9 cellular contexts compared by ENCODE assay signal in the genomic region with DNA sequence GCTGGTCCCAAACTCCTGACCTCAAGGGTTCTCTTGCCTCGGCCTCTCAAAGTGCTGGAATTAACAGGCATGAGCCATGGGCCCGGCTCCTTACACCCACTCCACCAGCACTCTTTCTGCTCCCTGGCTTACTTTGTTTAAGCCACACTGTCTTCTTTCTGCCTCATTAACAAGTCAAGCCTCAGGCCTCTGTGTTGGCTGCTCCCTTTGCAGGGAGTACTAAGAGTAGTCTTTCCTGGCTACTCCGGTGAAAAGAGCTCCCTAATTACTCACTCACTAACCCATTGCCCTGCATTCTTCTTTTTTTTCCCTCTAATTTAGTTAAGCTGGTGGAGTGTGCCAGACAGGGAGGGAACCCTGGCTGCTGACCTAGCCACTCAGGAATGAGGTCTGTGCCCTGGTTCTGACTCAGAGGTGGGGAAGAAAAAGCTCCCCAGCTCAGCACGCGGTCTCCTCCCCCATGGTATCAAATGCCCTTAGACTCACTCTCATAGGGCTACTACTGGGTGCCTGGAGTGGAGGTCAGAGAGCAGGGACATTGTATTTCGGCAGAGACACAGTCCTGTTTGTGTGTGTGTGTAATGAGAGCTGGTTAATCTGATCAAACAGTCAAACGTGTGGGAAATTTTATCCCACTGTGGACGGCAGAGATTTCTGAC. TPM values are rescaled to one million over a fixed set of nuclear protein-coding genes. Genes with fewer than 3 reads are reported as not detected.
DNase-seq lines count a peak whose midpoint lies in the region; ATAC-seq and TF ChIP-seq lines count a peak whose summit lies in the region.
"Had no signal": no experiment of that assay in that cellular context is flagged by ENCODE, and none has a peak within 500 bp of the region (broad histone marks: within the 10 kb centered on the region; RNA-seq: fewer than 3 reads in every experiment).

No MANE protein-coding gene starts in this region.

- TF ChIP-seq POLR2A in sigmoid colon (IDR thresholded peaks at IDR 0.05) = no peak

- H3K4me1 ChIP-seq in left ventricle myocardium inferior = peaks cover 15% of the 10 kb centered on the region
- H3K4me1 ChIP-seq in sigmoid colon = peaks cover 0 to 13% (median 9%) of the 10 kb centered on the region in 4 donors

- H3K27ac ChIP-seq in left ventricle myocardium inferior (replicated peaks) (peak overlapping the region; percentile 5), sigmoid colon (peak overlapping the region in 3 of 4 donors; percentile 45 to 72 (median 65))

- H3K4me3 ChIP-seq in left ventricle myocardium inferior (no peak overlapping the region), sigmoid colon (no peak overlapping the region)
- H3K4me3 ChIP-seq: GM12878 had no signal

- H3K27ac Mint-ChIP-seq in WTC11 = peak overlapping the region; percentile 93

- peak; percentile 99 for DNase-seq in ACHN
- peak; percentile 93 for DNase-seq in HS-27A (ENCODE audit: low read depth)
- peak; percentile 29 for DNase-seq in WTC11 (ENCODE audit: low spot score)
- DNase-seq in left ventricle myocardium inferior = peak; percentile 26
- DNase-seq in sigmoid colon = peak; percentile 73
- DNase-seq in NCI-H2081 (lab: John Stamatoyannopoulos, UW) = no peak
- no peak for DNase-seq in NCI-H1436 treated with DMSO at 0.1 percent for 48 hours (lab: John Stamatoyannopoulos, UW)

- H3K27me3 Mint-ChIP-seq in WTC11 (ENCODE audit: low read depth) = no peaks in the 10 kb centered on the region

- POLR2A ChIA-PET in WTC11 (lab: Charles Lee) = interaction anchor here (0.5 to 1.5 kb wide), 2 partner anchors 17 to 79 kb away, joined by 3 read pairs; no protein-coding TSS in a partner anchor

- H3K9me3 ChIP-seq in left ventricle myocardium inferior (replicated peaks) = no peaks in the 10 kb centered on the region
- H3K9me3 ChIP-seq in sigmoid colon = no peaks in the 10 kb centered on the region

- TF ChIP-seq CTCF in WTC11 (IDR thresholded peaks at IDR 0.05) (no peak), left ventricle myocardium inferior (IDR thresholded peaks at IDR 0.05; ENCODE audit: borderline replicate concordance) (no peak), sigmoid colon (IDR thresholded peaks at IDR 0.05) (no peak)

- intact Hi-C loops in left ventricle myocardium inferior (cut with micrococcal nuclease) (no loop called here), sigmoid colon (cut with DNase I) (no loop called here)

- CTCF ChIA-PET in WTC11 (lab: Charles Lee) = interaction anchor here (0.6 to 1.6 kb wide), 16 partner anchors 8 to 516 kb away, joined by 3 to 11 read pairs (median 3); partner anchors contain the start of genes ANKRD33, GALNT6 and POU6F1

- no peak for TF ChIP-seq EP300 in sigmoid colon (IDR thresholded peaks at IDR 0.05)

- no peaks in the 10 kb centered on the region for H3K9me3 Mint-ChIP-seq in WTC11

- peaks cover 28% of the 10 kb centered on the region for H3K4me1 Mint-ChIP-seq in WTC11

- H3K36me3 ChIP-seq in left ventricle myocardium inferior = no peaks in the 10 kb centered on the region
- H3K36me3 ChIP-seq in sigmoid colon = no peaks in the 10 kb centered on the region

- in situ Hi-C loops in ACHN (cut with HindIII; ENCODE audit: low pct_ligation_motif_present, low pct_unique_long_range_greater_than_20kb, low sequenced_read_pairs) = no loop called here

- no peak overlapping the region for H3K4me3 Mint-ChIP-seq in WTC11

- 69 to 79% methylated on average over 8 of the region's 8 CpGs for WGBS in sigmoid colon, 2 donors

- peak; percentile 77 for ATAC-seq in WTC11
- no peak for ATAC-seq in HG02981 (IDR thresholded peaks at IDR 0.05; ENCODE audit: unreplicated experiment)
- ATAC-seq: GM12878 had no signal

- H3K27me3 ChIP-seq in left ventricle myocardium inferior (ENCODE audit: low read depth) (no peaks in the 10 kb centered on the region), sigmoid colon (no peaks in the 10 kb centered on the region)

- peaks cover 25% of the 10 kb centered on the region for H3K36me3 Mint-ChIP-seq in WTC11

TF ChIP-seq in WTC11, 78 proteins besides CTCF, POLR2A, EP300 and RAD21 (continues in another document):
- no peak for TF ChIP-seq SMAD3 (CRISPR knock-in tag; IDR thresholded peaks at IDR 0.05; ENCODE audit: borderline replicate concordance)
- TF ChIP-seq ATF1 (CRISPR knock-in tag; IDR thresholded peaks at IDR 0.05) = no peak
- no peak for TF ChIP-seq ZNF416 (CRISPR knock-in tag; IDR thresholded peaks at IDR 0.05)
- TF ChIP-seq TEAD4 (CRISPR knock-in tag; IDR thresholded peaks at IDR 0.05) = no peak
- TF ChIP-seq, protein P1, sequence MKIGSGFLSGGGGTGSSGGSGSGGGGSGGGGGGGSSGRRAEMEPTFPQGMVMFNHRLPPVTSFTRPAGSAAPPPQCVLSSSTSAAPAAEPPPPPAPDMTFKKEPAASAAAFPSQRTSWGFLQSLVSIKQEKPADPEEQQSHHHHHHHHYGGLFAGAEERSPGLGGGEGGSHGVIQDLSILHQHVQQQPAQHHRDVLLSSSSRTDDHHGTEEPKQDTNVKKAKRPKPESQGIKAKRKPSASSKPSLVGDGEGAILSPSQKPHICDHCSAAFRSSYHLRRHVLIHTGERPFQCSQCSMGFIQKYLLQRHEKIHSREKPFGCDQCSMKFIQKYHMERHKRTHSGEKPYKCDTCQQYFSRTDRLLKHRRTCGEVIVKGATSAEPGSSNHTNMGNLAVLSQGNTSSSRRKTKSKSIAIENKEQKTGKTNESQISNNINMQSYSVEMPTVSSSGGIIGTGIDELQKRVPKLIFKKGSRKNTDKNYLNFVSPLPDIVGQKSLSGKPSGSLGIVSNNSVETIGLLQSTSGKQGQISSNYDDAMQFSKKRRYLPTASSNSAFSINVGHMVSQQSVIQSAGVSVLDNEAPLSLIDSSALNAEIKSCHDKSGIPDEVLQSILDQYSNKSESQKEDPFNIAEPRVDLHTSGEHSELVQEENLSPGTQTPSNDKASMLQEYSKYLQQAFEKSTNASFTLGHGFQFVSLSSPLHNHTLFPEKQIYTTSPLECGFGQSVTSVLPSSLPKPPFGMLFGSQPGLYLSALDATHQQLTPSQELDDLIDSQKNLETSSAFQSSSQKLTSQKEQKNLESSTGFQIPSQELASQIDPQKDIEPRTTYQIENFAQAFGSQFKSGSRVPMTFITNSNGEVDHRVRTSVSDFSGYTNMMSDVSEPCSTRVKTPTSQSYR (CRISPR knock-in tag; IDR thresholded peaks at IDR 0.05) = no peak
- TF ChIP-seq, protein P2, sequence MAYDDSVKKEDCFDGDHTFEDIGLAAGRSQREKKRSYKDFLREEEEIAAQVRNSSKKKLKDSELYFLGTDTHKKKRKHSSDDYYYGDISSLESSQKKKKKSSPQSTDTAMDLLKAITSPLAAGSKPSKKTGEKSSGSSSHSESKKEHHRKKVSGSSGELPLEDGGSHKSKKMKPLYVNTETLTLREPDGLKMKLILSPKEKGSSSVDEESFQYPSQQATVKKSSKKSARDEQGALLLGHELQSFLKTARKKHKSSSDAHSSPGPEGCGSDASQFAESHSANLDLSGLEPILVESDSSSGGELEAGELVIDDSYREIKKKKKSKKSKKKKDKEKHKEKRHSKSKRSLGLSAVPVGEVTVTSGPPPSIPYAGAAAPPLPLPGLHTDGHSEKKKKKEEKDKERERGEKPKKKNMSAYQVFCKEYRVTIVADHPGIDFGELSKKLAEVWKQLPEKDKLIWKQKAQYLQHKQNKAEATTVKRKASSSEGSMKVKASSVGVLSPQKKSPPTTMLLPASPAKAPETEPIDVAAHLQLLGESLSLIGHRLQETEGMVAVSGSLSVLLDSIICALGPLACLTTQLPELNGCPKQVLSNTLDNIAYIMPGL (CRISPR knock-in tag; IDR thresholded peaks at IDR 0.05) = no peak
- TF ChIP-seq PRRX2 (CRISPR knock-in tag; IDR thresholded peaks at IDR 0.05) = no peak
- no peak for TF ChIP-seq NR1H2 (CRISPR knock-in tag; IDR thresholded peaks at IDR 0.05)
- no peak for TF ChIP-seq USF2 (CRISPR knock-in tag; IDR thresholded peaks at IDR 0.05)
- no peak for TF ChIP-seq ATF2 (CRISPR knock-in tag; IDR thresholded peaks at IDR 0.05; ENCODE audit: borderline replicate concordance, low read depth)
- TF ChIP-seq NFE2L1 (CRISPR knock-in tag; IDR thresholded peaks at IDR 0.05) = no peak
- no peak for TF ChIP-seq GABPB1 (CRISPR knock-in tag; IDR thresholded peaks at IDR 0.05)

RNA-seq across cellular contexts. Expression of gene GALNT6, which starts 19.8 kb away (rescaled TPM):
- total RNA-seq in WTC11 (2021) (11.0 to 18.3 TPM (median 11.2 TPM) in 3 replicates), left ventricle myocardium inferior (0.60 TPM), sigmoid colon (1 to 10 TPM; 1.6 to 7.6 (median 4.6) TPM)
- polyA plus RNA-seq in sigmoid colon = 10 to 100 TPM in 1 of 3 donors, 1 to 10 TPM in 2; 3.7 to 10.6 (median 7.2) TPM

RNA-seq across cellular contexts. Expression of gene CELA1, which starts 24.9 kb away (rescaled TPM):
- not detected in 3 replicates for total RNA-seq in WTC11 (2021)
- total RNA-seq in left ventricle myocardium inferior = not detected
- not detected for total RNA-seq in sigmoid colon
- polyA plus RNA-seq in sigmoid colon = not detected
- total RNA-seq: GM12878 had no signal
- polyA plus RNA-seq: GM12878 had no signal

RNA-seq across cellular contexts. Expression of gene BIN2, which starts 47.5 kb away (rescaled TPM):
- total RNA-seq in WTC11 (2021) (0.14 to 0.44 TPM (median 0.20 TPM) in 3 replicates), left ventricle myocardium inferior (1.6 TPM), sigmoid colon (1 to 10 TPM; 2.3 to 4.2 (median 2.9) TPM)
- polyA plus RNA-seq in sigmoid colon = 10 to 100 TPM in 2 of 3 donors, 1 to 10 TPM in 1; 7.4 to 21.2 (median 10.8) TPM

RNA-seq across cellular contexts. Expression of gene SLC4A8, which starts 53.2 kb away (rescaled TPM):
- total RNA-seq in WTC11 (2021) (13.1 to 23.5 TPM (median 16.9 TPM) in 3 replicates), left ventricle myocardium inferior (0.14 TPM), sigmoid colon (1 to 10 TPM in 2 of 4 donors, under 1 TPM in 2; 0.16 to 3.0 (median 1.3) TPM)
- 1 to 10 TPM in 1 of 3 donors, under 1 TPM in 2; under 0.01 to 1.1 (median under 0.01) TPM for polyA plus RNA-seq in sigmoid colon

Comparison
In these comparisons a context has a peak if more than half of its experiments do, and no peak if none do; other contexts are left out.
1. DNase-seq: peak in ACHN (single experiment), HS-27A (single experiment), WTC11 (single experiment), left ventricle myocardium inferior (single experiment) and sigmoid colon (single experiment); none in NCI-H2081 (0 of 2) and NCI-H1436 treated with DMSO at 0.1 percent for 48 hours (single experiment).